8 cellular contexts compared by ENCODE assay signal in genomic region chr2:77095525-77095924, GRCh38.
DNase-seq lines count a peak whose midpoint lies in the region; ATAC-seq and TF ChIP-seq lines count a peak whose summit lies in the region.
"Not testable (repeated sequence)": the region's sequence is repeated elsewhere in the genome, so short reads cannot be mapped to it uniquely, and the experiment has no call there.

No MANE protein-coding gene starts in this region.

- H3K27ac ChIP-seq in GM23338 (ENCODE audit: low read depth); HUES48 (ENCODE audit: low read depth, low read length); endodermal cell (ENCODE audit: low read depth, low read length); iPS-20b (ENCODE audit: low read length): not testable (repeated sequence)

- POLR2A ChIA-PET in WTC11 (lab: Charles Lee), result not testable (repeated sequence)

- H3K9ac ChIP-seq in HUES48 (ENCODE audit: low read depth, low read length); endodermal cell (ENCODE audit: extremely low read depth, low read length, poor library complexity, severe bottlenecking); iPS-15b (ENCODE audit: low read depth, low read length); iPS-20b (ENCODE audit: low read depth, low read length): not testable (repeated sequence)

- H3K27ac Mint-ChIP-seq in GM23338, result 0 out of 2 replicates have a peak overlapping the region, but pooled peaks have one; percentile 23
- H3K27ac Mint-ChIP-seq in WTC11, result peak overlapping the region; percentile 32; the same call in 1 of the 2 replicates
- H3K27ac Mint-ChIP-seq in endodermal cell, result not testable (repeated sequence)

- TF ChIP-seq CTCF in GM23338 (conservative IDR thresholded peaks at IDR 0.05; ENCODE audit: low read depth in 2 of 2); WTC11 (IDR thresholded peaks at IDR 0.05); endodermal cell (conservative IDR thresholded peaks at IDR 0.05): not testable (repeated sequence)

- intact Hi-C loops in posterior vena cava (cut with DNase I), result not testable (repeated sequence)

- DNase-seq in ELF-1 (ENCODE audit: low read depth, low spot score) (peak; percentile 42), GM23338 (ENCODE audit: low spot score) (peak; percentile 36), endodermal cell (peak; percentile 50), posterior vena cava (ENCODE audit: low spot score) (peak; percentile 37)
- not testable (repeated sequence) for DNase-seq in WTC11 (ENCODE audit: low spot score)

- not testable (repeated sequence) for H3K9me2 ChIP-seq in GM23338 (ENCODE audit: insufficient read depth)

- H3K9me3 Mint-ChIP-seq in GM23338, WTC11, endodermal cell: not testable (repeated sequence)

- H3K27me3 ChIP-seq in GM23338 (ENCODE audit: insufficient read depth); HUES48 (ENCODE audit: control insufficient read depth, insufficient read depth, low read length); endodermal cell (ENCODE audit: control insufficient read depth, insufficient read depth, low read length, poor library complexity, severe bottlenecking); iPS-15b (ENCODE audit: control insufficient read depth, insufficient read depth, low read length); iPS-20b (ENCODE audit: insufficient read depth, low read length): not testable (repeated sequence)

- H3K4me1 ChIP-seq in GM23338 (ENCODE audit: insufficient read depth), result peaks cover 31% of the 10 kb centered on the region
- H3K4me1 ChIP-seq in HUES48 (ENCODE audit: control insufficient read depth, insufficient read depth, low read length), result peaks cover 19% of the 10 kb centered on the region
- H3K4me1 ChIP-seq in endodermal cell (ENCODE audit: control insufficient read depth, insufficient read depth, low read length); iPS-15b (ENCODE audit: control insufficient read depth, insufficient read depth, low read length): not testable (repeated sequence)
- peaks cover 14% of the 10 kb centered on the region; the same call in 1 of the 2 replicates for H3K4me1 ChIP-seq in iPS-20b (ENCODE audit: insufficient read depth, low read length)

- H3F3A ChIP-seq in GM23338 (replicated peaks; ENCODE audit: low read depth), result not testable (repeated sequence)

- peaks cover 49% of the 10 kb centered on the region for H3K4me1 Mint-ChIP-seq in GM23338
- H3K4me1 Mint-ChIP-seq in WTC11, result peaks cover 53% of the 10 kb centered on the region
- peaks cover 31% of the 10 kb centered on the region for H3K4me1 Mint-ChIP-seq in endodermal cell

- peaks cover 95% of the 10 kb centered on the region for H3K36me3 Mint-ChIP-seq in GM23338 (ENCODE audit: low read depth)
- H3K36me3 Mint-ChIP-seq in WTC11, result peaks cover 80% of the 10 kb centered on the region
- H3K36me3 Mint-ChIP-seq in endodermal cell (ENCODE audit: low read depth), result peaks cover 46% of the 10 kb centered on the region

- H3K9me3 ChIP-seq in HUES48 (ENCODE audit: control insufficient read depth, insufficient read depth, low read length); endodermal cell (ENCODE audit: control insufficient read depth, low read length); iPS-15b (ENCODE audit: control insufficient read depth, insufficient read depth, low read length); iPS-20b (ENCODE audit: insufficient read depth, low read depth, low read length): not testable (repeated sequence)

- peak overlapping the region; percentile 74 for H3K4me2 ChIP-seq in GM23338

- CTCF ChIA-PET in WTC11 (lab: Charles Lee), result not testable (repeated sequence)

- H3K27me3 Mint-ChIP-seq in GM23338 (ENCODE audit: insufficient read depth, low read depth, poor library complexity), result peaks cover 35% of the 10 kb centered on the region
- not testable (repeated sequence) for H3K27me3 Mint-ChIP-seq in WTC11 (ENCODE audit: low read depth); endodermal cell (ENCODE audit: insufficient read depth)

- H3K36me3 ChIP-seq in GM23338 (ENCODE audit: insufficient read depth) (peaks cover 23% of the 10 kb centered on the region; the same call in 1 of the 2 replicates), HUES48 (ENCODE audit: control insufficient read depth, insufficient read depth, low read length) (peaks cover 62% of the 10 kb centered on the region), endodermal cell (ENCODE audit: control insufficient read depth, insufficient read depth, low read length) (peaks cover 11% of the 10 kb centered on the region), iPS-20b (ENCODE audit: insufficient read depth, low read depth, low read length) (peaks cover 73% of the 10 kb centered on the region)
- not testable (repeated sequence) for H3K36me3 ChIP-seq in iPS-15b (ENCODE audit: control insufficient read depth, insufficient read depth, low read length)

- peaks cover 66% of the 10 kb centered on the region for H3K79me2 ChIP-seq in GM23338 (replicated peaks; ENCODE audit: insufficient read depth)

- not testable (repeated sequence) for H2AFZ ChIP-seq in GM23338

- H4K20me1 ChIP-seq in GM23338 (replicated peaks; ENCODE audit: insufficient read depth), result peaks cover 11% of the 10 kb centered on the region

- ATAC-seq in GM23338 (peak; percentile 62), WTC11 (peak; percentile 72)

- H3K4me3 ChIP-seq in GM23338, result peak overlapping the region; percentile 84
- peak overlapping the region; percentile 42; the same call in 1 of the 2 replicates for H3K4me3 ChIP-seq in HUES48 (ENCODE audit: low read depth, low read length)
- not testable (repeated sequence) for H3K4me3 ChIP-seq in endodermal cell (ENCODE audit: low read length)
- H3K4me3 ChIP-seq in iPS-15b (ENCODE audit: low read depth, low read length), result peak overlapping the region; percentile 42
- peak overlapping the region; percentile 46; the same call in 1 of the 2 replicates for H3K4me3 ChIP-seq in iPS-20b (ENCODE audit: low read length)

- 81 to 94% methylated on average over 6 to 8 of the region's 8 CpGs for WGBS in endodermal cell (ENCODE audit: insufficient coverage in 1 of 2, insufficient read length in 1 of 2), 2 experiments

- H3K4me3 Mint-ChIP-seq in GM23338 (peak overlapping the region; percentile 99), WTC11 (peak overlapping the region; percentile 97)
- not testable (repeated sequence) for H3K4me3 Mint-ChIP-seq in endodermal cell

TF ChIP-seq in GM23338, 12 proteins besides CTCF, POLR2A, EP300 and RAD21:
- peak; percentile 73 for TF ChIP-seq POLR2AphosphoS5 (IDR thresholded peaks at IDR 0.05; ENCODE audit: low read depth)

TF ChIP-seq in WTC11, 78 proteins besides CTCF, POLR2A, EP300 and RAD21 (continues in another document):
- TF ChIP-seq ZMAT4 (CRISPR knock-in tag; IDR thresholded peaks at IDR 0.05), result peak; percentile 16
- TF ChIP-seq, protein P1, sequence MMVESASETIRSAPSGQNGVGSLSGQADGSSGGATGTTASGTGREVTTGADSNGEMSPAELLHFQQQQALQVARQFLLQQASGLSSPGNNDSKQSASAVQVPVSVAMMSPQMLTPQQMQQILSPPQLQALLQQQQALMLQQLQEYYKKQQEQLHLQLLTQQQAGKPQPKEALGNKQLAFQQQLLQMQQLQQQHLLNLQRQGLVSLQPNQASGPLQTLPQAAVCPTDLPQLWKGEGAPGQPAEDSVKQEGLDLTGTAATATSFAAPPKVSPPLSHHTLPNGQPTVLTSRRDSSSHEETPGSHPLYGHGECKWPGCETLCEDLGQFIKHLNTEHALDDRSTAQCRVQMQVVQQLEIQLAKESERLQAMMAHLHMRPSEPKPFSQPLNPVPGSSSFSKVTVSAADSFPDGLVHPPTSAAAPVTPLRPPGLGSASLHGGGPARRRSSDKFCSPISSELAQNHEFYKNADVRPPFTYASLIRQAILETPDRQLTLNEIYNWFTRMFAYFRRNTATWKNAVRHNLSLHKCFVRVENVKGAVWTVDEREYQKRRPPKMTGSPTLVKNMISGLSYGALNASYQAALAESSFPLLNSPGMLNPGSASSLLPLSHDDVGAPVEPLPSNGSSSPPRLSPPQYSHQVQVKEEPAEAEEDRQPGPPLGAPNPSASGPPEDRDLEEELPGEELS (CRISPR knock-in tag; IDR thresholded peaks at IDR 0.05), result peak; percentile 19; the same call in 1 of the 2 replicates
- TF ChIP-seq, protein P2, sequence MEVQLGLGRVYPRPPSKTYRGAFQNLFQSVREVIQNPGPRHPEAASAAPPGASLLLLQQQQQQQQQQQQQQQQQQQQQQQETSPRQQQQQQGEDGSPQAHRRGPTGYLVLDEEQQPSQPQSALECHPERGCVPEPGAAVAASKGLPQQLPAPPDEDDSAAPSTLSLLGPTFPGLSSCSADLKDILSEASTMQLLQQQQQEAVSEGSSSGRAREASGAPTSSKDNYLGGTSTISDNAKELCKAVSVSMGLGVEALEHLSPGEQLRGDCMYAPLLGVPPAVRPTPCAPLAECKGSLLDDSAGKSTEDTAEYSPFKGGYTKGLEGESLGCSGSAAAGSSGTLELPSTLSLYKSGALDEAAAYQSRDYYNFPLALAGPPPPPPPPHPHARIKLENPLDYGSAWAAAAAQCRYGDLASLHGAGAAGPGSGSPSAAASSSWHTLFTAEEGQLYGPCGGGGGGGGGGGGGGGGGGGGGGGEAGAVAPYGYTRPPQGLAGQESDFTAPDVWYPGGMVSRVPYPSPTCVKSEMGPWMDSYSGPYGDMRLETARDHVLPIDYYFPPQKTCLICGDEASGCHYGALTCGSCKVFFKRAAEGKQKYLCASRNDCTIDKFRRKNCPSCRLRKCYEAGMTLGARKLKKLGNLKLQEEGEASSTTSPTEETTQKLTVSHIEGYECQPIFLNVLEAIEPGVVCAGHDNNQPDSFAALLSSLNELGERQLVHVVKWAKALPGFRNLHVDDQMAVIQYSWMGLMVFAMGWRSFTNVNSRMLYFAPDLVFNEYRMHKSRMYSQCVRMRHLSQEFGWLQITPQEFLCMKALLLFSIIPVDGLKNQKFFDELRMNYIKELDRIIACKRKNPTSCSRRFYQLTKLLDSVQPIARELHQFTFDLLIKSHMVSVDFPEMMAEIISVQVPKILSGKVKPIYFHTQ (CRISPR knock-in tag; IDR thresholded peaks at IDR 0.05), result peak; percentile 69; the same call in 1 of the 2 replicates
- TF ChIP-seq NFATC4 (CRISPR knock-in tag; IDR thresholded peaks at IDR 0.05), result 0 out of 2 replicates have a peak, but pooled peaks have one; percentile 29
